Comparison of ENCODE assay signal across 1 cellular context in the genomic region with DNA sequence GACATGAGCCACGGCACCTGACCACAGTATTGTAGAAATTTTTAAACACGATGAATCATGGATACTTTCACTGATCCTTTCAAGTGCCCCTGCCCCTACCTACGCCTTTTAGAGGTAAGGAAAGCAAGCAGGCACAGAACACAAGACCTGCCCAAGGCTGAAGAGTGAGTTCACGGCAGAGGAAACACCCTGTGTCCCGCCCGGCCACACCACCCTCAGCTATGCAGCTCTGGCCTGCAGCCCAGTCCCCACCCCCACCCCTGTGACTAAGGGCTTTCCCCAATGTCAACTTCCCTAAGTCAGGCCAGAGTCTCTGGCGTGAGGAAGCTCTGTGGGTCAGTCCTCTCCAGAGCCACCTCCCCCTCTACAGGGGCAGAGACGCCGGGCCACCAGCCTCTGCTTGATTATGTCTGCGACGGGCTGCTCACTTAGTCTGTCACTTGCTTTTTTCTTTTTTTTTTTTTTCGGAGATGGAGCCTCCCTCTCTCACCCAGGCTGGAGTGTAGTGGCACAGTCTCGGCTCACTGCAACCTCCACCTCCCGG.
TF ChIP-seq lines count a peak whose summit lies in the region.

No MANE protein-coding gene starts in this region.

TF ChIP-seq in A549, 52 proteins besides CTCF, POLR2A, EP300 and RAD21 (continued from another document):
- TF ChIP-seq GATA3 (IDR thresholded peaks at IDR 0.05; ENCODE audit: borderline replicate concordance) (peak; percentile 92), EHF (CRISPR knock-in tag; IDR thresholded peaks at IDR 0.05) (peak; percentile 51; the same call in 1 of the 2 replicates), CHD2 (IDR thresholded peaks at IDR 0.05; ENCODE audit: low read length, partially characterized antibody) (peak; percentile 69), HOXA7 (CRISPR knock-in tag; IDR thresholded peaks at IDR 0.05) (peak; percentile 68; the same call in 1 of the 2 replicates), FOSL2 (IDR thresholded peaks at IDR 0.05) (peak; percentile 54; the same call in 1 of the 2 replicates), FOSL2 (CRISPR knock-in tag; IDR thresholded peaks at IDR 0.05) (peak; percentile 91), MAZ (IDR thresholded peaks at IDR 0.05; ENCODE audit: borderline replicate concordance, low read depth, low read length) (no peak), JUN (IDR thresholded peaks at IDR 0.05) (peak; percentile 56 to 93; a peak in 4 of 5 replicates), HOXB5 (CRISPR knock-in tag; IDR thresholded peaks at IDR 0.05) (0 out of 2 replicates have a peak, but pooled peaks have one; percentile 18), SMC3 (IDR thresholded peaks at IDR 0.05) (peak; percentile 47; the same call in 2 of the 3 replicates), HOXB13 (CRISPR knock-in tag; IDR thresholded peaks at IDR 0.05; ENCODE audit: low read depth) (peak; percentile 73; the same call in 1 of the 2 replicates), MYC (IDR thresholded peaks at IDR 0.05; ENCODE audit: borderline replicate concordance, low read length) (peak; percentile 43; the same call in 1 of the 2 replicates), NFE2L2 (conservative IDR thresholded peaks at IDR 0.05; ENCODE audit: low read length) (peak; percentile 90), BHLHE40 (IDR thresholded peaks at IDR 0.05; ENCODE audit: low read depth, low read length) (no peak), JUNB (IDR thresholded peaks at IDR 0.05) (peak; percentile 74), MAFK (IDR thresholded peaks at IDR 0.05; ENCODE audit: partially characterized antibody) (peak; percentile 87), PHF8 (IDR thresholded peaks at IDR 0.05; ENCODE audit: borderline replicate concordance, low read depth) (no peak), CEBPB (IDR thresholded peaks at IDR 0.05) (peak in 1 of 2 experiments; percentile 39; a peak in 1 of 4 replicates), ESRRA (IDR thresholded peaks at IDR 0.05; ENCODE audit: borderline replicate concordance, low read length) (peak; percentile 79), FOXS1 (CRISPR knock-in tag; IDR thresholded peaks at IDR 0.05) (peak; percentile 42; the same call in 1 of the 2 replicates), RNF2 (IDR thresholded peaks at IDR 0.05; ENCODE audit: borderline replicate concordance, low read depth) (no peak)
- TF ChIP-seq, protein P1, sequence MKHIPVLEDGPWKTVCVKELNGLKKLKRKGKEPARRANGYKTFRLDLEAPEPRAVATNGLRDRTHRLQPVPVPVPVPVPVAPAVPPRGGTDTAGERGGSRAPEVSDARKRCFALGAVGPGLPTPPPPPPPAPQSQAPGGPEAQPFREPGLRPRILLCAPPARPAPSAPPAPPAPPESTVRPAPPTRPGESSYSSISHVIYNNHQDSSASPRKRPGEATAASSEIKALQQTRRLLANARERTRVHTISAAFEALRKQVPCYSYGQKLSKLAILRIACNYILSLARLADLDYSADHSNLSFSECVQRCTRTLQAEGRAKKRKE (CRISPR knock-in tag; IDR thresholded peaks at IDR 0.05; ENCODE audit: low read depth): 0 out of 2 replicates have a peak, but pooled peaks have one; percentile 24
- TF ChIP-seq, protein P2, sequence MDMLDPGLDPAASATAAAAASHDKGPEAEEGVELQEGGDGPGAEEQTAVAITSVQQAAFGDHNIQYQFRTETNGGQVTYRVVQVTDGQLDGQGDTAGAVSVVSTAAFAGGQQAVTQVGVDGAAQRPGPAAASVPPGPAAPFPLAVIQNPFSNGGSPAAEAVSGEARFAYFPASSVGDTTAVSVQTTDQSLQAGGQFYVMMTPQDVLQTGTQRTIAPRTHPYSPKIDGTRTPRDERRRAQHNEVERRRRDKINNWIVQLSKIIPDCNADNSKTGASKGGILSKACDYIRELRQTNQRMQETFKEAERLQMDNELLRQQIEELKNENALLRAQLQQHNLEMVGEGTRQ (IDR thresholded peaks at IDR 0.05): no peak
- TF ChIP-seq, protein P3, sequence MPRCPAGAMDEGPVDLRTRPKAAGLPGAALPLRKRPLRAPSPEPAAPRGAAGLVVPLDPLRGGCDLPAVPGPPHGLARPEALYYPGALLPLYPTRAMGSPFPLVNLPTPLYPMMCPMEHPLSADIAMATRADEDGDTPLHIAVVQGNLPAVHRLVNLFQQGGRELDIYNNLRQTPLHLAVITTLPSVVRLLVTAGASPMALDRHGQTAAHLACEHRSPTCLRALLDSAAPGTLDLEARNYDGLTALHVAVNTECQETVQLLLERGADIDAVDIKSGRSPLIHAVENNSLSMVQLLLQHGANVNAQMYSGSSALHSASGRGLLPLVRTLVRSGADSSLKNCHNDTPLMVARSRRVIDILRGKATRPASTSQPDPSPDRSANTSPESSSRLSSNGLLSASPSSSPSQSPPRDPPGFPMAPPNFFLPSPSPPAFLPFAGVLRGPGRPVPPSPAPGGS (IDR thresholded peaks at IDR 0.05): 0 out of 3 replicates have a peak, but pooled peaks have one; percentile 57
- TF ChIP-seq, protein P4, sequence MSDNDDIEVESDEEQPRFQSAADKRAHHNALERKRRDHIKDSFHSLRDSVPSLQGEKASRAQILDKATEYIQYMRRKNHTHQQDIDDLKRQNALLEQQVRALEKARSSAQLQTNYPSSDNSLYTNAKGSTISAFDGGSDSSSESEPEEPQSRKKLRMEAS (IDR thresholded peaks at IDR 0.05): peak; percentile 94
